Comparison of ENCODE assay signal across 12 cellular contexts in the genomic region with DNA sequence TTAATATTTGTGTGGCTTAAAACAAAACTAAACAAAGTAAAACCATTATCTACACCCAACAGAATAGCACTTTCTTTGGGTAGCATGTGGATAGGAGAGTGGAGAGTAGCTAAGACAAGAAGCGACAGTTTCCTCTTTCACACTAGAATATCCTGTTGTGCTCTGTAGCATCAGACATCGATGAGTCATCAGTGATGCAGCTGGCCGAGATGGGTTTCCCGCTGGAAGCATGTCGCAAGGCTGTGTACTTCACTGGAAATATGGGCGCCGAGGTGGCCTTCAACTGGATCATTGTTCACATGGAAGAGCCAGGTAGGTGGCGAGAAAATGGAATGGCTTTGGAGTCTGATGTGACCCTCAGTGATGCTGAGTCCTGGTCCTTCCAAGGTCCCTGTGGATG.
DNase-seq lines count a peak whose midpoint lies in the region; ATAC-seq and TF ChIP-seq lines count a peak whose summit lies in the region.
"Had no signal": no experiment of that assay in that cellular context is flagged by ENCODE, and none has a peak within 500 bp of the region (broad histone marks: within the 10 kb centered on the region; RNA-seq: fewer than 3 reads in every experiment).

No MANE protein-coding gene starts in this region.

- no peaks in the 10 kb centered on the region for H3K79me2 ChIP-seq in SK-N-SH (ENCODE audit: insufficient read depth)

- no peak overlapping the region for H3K9ac ChIP-seq in SK-N-SH

- H3K4me1 ChIP-seq in SK-N-SH (ENCODE audit: control insufficient read depth in 1 of 2, insufficient read depth in 2 of 2, low read depth in 1 of 2, low read length in 1 of 2) (peaks cover 13 to 20% of the 10 kb centered on the region in 2 experiments), left ventricle myocardium inferior (peaks cover 18% of the 10 kb centered on the region)

- H3K27ac ChIP-seq in SK-N-SH (ENCODE audit: low read depth in 2 of 2, low read length in 1 of 2) (no peak overlapping the region), left ventricle myocardium inferior (replicated peaks) (no peak overlapping the region)

- H3K36me3 ChIP-seq in SK-N-SH (replicated peaks in 1 of 2; ENCODE audit: control insufficient read depth in 1 of 2, insufficient read depth in 2 of 2, low read length in 1 of 2) (peaks cover 3 to 53% of the 10 kb centered on the region in 2 experiments), left ventricle myocardium inferior (peaks cover 82% of the 10 kb centered on the region)

- TF ChIP-seq CTCF in SK-N-SH (IDR thresholded peaks at IDR 0.05) (no peak), left ventricle myocardium inferior (IDR thresholded peaks at IDR 0.05; ENCODE audit: borderline replicate concordance) (no peak)

- H3K4me3 ChIP-seq in SK-N-SH (ENCODE audit: low read depth in 2 of 2, low read length in 1 of 2) (no peak overlapping the region), left ventricle myocardium inferior (no peak overlapping the region)

- H3K27me3 ChIP-seq in SK-N-SH (ENCODE audit: insufficient read depth) (no peaks in the 10 kb centered on the region), left ventricle myocardium inferior (ENCODE audit: low read depth) (no peaks in the 10 kb centered on the region)

- H2AFZ ChIP-seq in SK-N-SH (ENCODE audit: low read depth), result no peak overlapping the region

- POLR2A ChIA-PET in SK-N-SH (lab: Yijun Ruan, JAX), result no interaction called here

- ATAC-seq in HG03139 (IDR thresholded peaks at IDR 0.05; ENCODE audit: unreplicated experiment), result no peak
- ATAC-seq in HG03469 (IDR thresholded peaks at IDR 0.05; ENCODE audit: unreplicated experiment), result no peak

- peak; percentile 44 for DNase-seq in 8988T
- peak; percentile 46 for DNase-seq in HK-2 (ENCODE audit: unreplicated experiment)
- no peak for DNase-seq in SK-N-SH
- peak; percentile 29 for DNase-seq in fibroblast of peridontal ligament (ENCODE audit: extremely low read depth)
- no peak for DNase-seq in SK-N-DZ (ENCODE audit: low spot score)
- DNase-seq in left ventricle myocardium inferior, result no peak
- DNase-seq: aorta; stimulated activated CD4-positive, alpha-beta T cell treated with anti-CD3 and anti-CD28 coated beads, Interleukin-1b, Interleukin-23, amount 100 ng/mL, for 48 hours; stimulated activated naive CD4-positive, alpha-beta T cell; T-helper 9 cell had no signal

- no peaks in the 10 kb centered on the region for H4K20me1 ChIP-seq in SK-N-SH (ENCODE audit: insufficient read depth)

- no peaks in the 10 kb centered on the region for H3K9me2 ChIP-seq in SK-N-SH

- H3K4me2 ChIP-seq in SK-N-SH, result no peak overlapping the region

- no peak for TF ChIP-seq RAD21 in SK-N-SH (IDR thresholded peaks at IDR 0.05; ENCODE audit: low read length)

- H3K9me3 ChIP-seq in SK-N-SH (no peaks in the 10 kb centered on the region), left ventricle myocardium inferior (replicated peaks) (no peaks in the 10 kb centered on the region)

- intact Hi-C loops in left ventricle myocardium inferior (cut with micrococcal nuclease), result no loop called here

- TF ChIP-seq EP300 in SK-N-SH (IDR thresholded peaks at IDR 0.05; ENCODE audit: borderline replicate concordance in 1 of 2, low read depth in 1 of 2, low read length in 1 of 2), result no peak

- CTCF ChIA-PET in SK-N-SH (lab: Yijun Ruan, JAX), result interaction anchor here (0.9 to 4.7 kb wide), 2 partner anchors 10 to 834 kb away, joined by 3 to 23 read pairs; no protein-coding TSS in a partner anchor

- peaks cover 4% of the 10 kb centered on the region for H3F3A ChIP-seq in SK-N-SH (replicated peaks; ENCODE audit: insufficient read depth)

- 71% methylated on average over 8 of the region's 8 CpGs for WGBS in SK-N-SH (ENCODE audit: low lambda C conversion rate)

TF ChIP-seq in SK-N-SH, 30 proteins besides CTCF, POLR2A, EP300 and RAD21:
- TF ChIP-seq FOSL2 (IDR thresholded peaks at IDR 0.05; ENCODE audit: borderline replicate concordance, low read depth) (peak; percentile 42; the same call in 1 of the 2 replicates), CHD2 (IDR thresholded peaks at IDR 0.05; ENCODE audit: low read length, partially characterized antibody) (no peak), RXRA (IDR thresholded peaks at IDR 0.05; ENCODE audit: borderline replicate concordance, low read depth) (no peak), JUND (IDR thresholded peaks at IDR 0.05) (peak; percentile 37; the same call in 1 of the 2 replicates), ZBTB33 (IDR thresholded peaks at IDR 0.05; ENCODE audit: borderline replicate concordance, low read depth) (no peak), MEF2A (IDR thresholded peaks at IDR 0.05; ENCODE audit: borderline replicate concordance, low read depth) (no peak)
- TF ChIP-seq, protein P1, sequence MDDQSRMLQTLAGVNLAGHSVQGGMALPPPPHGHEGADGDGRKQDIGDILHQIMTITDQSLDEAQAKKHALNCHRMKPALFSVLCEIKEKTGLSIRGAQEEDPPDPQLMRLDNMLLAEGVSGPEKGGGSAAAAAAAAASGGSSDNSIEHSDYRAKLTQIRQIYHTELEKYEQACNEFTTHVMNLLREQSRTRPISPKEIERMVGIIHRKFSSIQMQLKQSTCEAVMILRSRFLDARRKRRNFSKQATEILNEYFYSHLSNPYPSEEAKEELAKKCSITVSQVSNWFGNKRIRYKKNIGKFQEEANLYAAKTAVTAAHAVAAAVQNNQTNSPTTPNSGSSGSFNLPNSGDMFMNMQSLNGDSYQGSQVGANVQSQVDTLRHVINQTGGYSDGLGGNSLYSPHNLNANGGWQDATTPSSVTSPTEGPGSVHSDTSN (IDR thresholded peaks at IDR 0.05), result no peak
- TF ChIP-seq, protein P2, sequence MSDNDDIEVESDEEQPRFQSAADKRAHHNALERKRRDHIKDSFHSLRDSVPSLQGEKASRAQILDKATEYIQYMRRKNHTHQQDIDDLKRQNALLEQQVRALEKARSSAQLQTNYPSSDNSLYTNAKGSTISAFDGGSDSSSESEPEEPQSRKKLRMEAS (IDR thresholded peaks at IDR 0.05; ENCODE audit: low read depth), result no peak

Comparison
In these comparisons a context has a peak if more than half of its experiments do, and no peak if none do; other contexts are left out.
1. DNase-seq: peak in 8988T (single experiment), HK-2 (single experiment) and fibroblast of peridontal ligament (single experiment); none in SK-N-SH (single experiment), SK-N-DZ (single experiment) and left ventricle myocardium inferior (single experiment).